ENCODE assay signal across 24 cellular contexts in the genomic region with DNA sequence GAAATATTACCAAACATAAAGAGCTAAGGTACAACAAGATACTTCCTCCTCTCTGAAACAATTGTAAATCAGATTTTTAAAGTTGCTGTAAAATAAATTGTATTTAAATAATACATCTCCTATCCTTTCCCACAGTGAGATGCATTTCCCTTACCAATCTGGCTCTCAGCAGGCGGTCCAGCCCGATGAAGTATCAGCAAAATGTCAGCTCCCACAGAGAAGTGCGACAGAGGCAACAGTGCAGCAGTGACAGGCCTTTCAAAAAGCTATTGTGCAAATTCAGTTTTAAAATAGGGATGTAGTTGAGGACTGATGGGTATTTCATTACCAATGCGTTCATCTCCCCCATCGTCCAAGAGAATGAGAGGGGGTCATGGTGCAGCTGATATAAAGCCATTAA.
"Had no signal": no experiment of that assay in that cellular context is flagged by ENCODE, and none has a peak within 500 bp of the region (broad histone marks: within the 10 kb centered on the region; RNA-seq: fewer than 3 reads in every experiment).

No MANE protein-coding gene starts in this region.

- H3K4me3 Mint-ChIP-seq: activated CD4-positive, alpha-beta memory T cell treated with anti-CD3 and anti-CD28 coated beads for 36 hours; dendritic cell treated with granulocyte-macrophage colony-stimulating factor and Interleukin-4, amounts not matched to agents 40 ng/mL and 50 ng/mL, for 4 days; memory B cell; nephron had no signal

- H3K4me1 Mint-ChIP-seq: memory B cell had no signal

- H3K9me3 Mint-ChIP-seq: activated CD4-positive, alpha-beta memory T cell treated with anti-CD3 and anti-CD28 coated beads for 36 hours had no signal

- H3K36me3 Mint-ChIP-seq: activated CD4-positive, alpha-beta memory T cell treated with anti-CD3 and anti-CD28 coated beads for 36 hours; memory B cell had no signal

- ATAC-seq: body of pancreas, left cardiac atrium had no signal

- DNase-seq: activated CD4-positive, alpha-beta memory T cell treated with anti-CD3 and anti-CD28 coated beads for 36 hours; activated CD4-positive, alpha-beta T cell treated with anti-CD3 and anti-CD28 coated beads for 4 hours; activated CD4-positive, CD25-positive, alpha-beta regulatory T cell; activated effector memory CD4-positive, alpha-beta T cell treated with anti-CD3 and anti-CD28 coated beads, Interleukin-2, amount 50 U/mL, for 16 hours; activated naive CD4-positive, alpha-beta T cell treated with anti-CD3 and anti-CD28 coated beads, Interleukin-2, amount 50 U/mL, for 16 hours; anterior cingulate cortex; body of pancreas; effector CD4-positive, alpha-beta T cell; erythroblast; foreskin fibroblast; hippocampal formation; islet precursor cell; left cardiac atrium; stimulated activated CD4-positive, alpha-beta T cell treated with anti-CD3 and anti-CD28 coated beads, Interleukin-4, amount 100 ng/mL, for 1 hour; stimulated activated naive CD4-positive, alpha-beta T cell; T-helper 1 cell; T-helper 9 cell; testis; trophoblast cell had no signal

- H3K4me3 ChIP-seq: body of pancreas, cardiac muscle cell, testis, vagina had no signal

- H3K9me3 ChIP-seq: body of pancreas, testis, vagina had no signal

- H3K4me1 ChIP-seq: body of pancreas, testis, vagina had no signal

- H3K27me3 ChIP-seq: body of pancreas, cardiac muscle cell, testis, vagina had no signal

- H3K27me3 Mint-ChIP-seq: activated CD4-positive, alpha-beta memory T cell treated with anti-CD3 and anti-CD28 coated beads for 36 hours; dendritic cell treated with granulocyte-macrophage colony-stimulating factor and Interleukin-4, amounts not matched to agents 40 ng/mL and 50 ng/mL, for 4 days; memory B cell had no signal

- H3K36me3 ChIP-seq: vagina had no signal

- H3K27ac Mint-ChIP-seq: activated CD4-positive, alpha-beta memory T cell treated with anti-CD3 and anti-CD28 coated beads for 36 hours; dendritic cell treated with granulocyte-macrophage colony-stimulating factor and Interleukin-4, amounts not matched to agents 40 ng/mL and 50 ng/mL, for 4 days; memory B cell; nephron had no signal

- H3K27ac ChIP-seq: body of pancreas, cardiac muscle cell, testis, vagina had no signal
